In genomic region chr10:97659589-97659988, GRCh38 we compare ENCODE assay signal across 21 cellular contexts. TPM values are rescaled to one million over a fixed set of nuclear protein-coding genes. Genes with fewer than 3 reads are reported as not detected.
DNase-seq lines count a peak whose midpoint lies in the region; ATAC-seq and TF ChIP-seq lines count a peak whose summit lies in the region.
"Had no signal": no experiment of that assay in that cellular context is flagged by ENCODE, and none has a peak within 500 bp of the region (broad histone marks: within the 10 kb centered on the region; RNA-seq: fewer than 3 reads in every experiment).

No MANE protein-coding gene starts in this region.

- DNase-seq in GM03348 (ENCODE audit: low spot score) (peak; percentile 69), LHCN-M2 (ENCODE audit: low read depth) (peak; percentile 36), cardiac fibroblast (ENCODE audit: low read depth in 2 of 2) (peak; percentile 67 to 77), osteocyte (ENCODE audit: extremely low spot score, unreplicated experiment) (no peak), ureter (ENCODE audit: low spot score) (no peak)
- DNase-seq: activated CD4-positive, alpha-beta memory T cell treated with anti-CD3 and anti-CD28 coated beads, Interleukin-2, amount 10 ng/mL, durations not matched to agents 7 days and 5 days; activated T-cell treated with anti-CD3 and anti-CD28 coated beads, Interleukin-2, amount 50 U/mL, for 48 hours; heart left ventricle; mesendoderm; NCI-H1694 treated with DMSO at 0.1 percent for 48 hours; NCI-H524 treated with DMSO at 0.1 percent for 48 hours; PC-3; right lobe of liver; stimulated activated CD4-positive, alpha-beta T cell treated with anti-CD3 and anti-CD28 coated beads, Interleukin-4, amount 100 ng/mL, for 1 hour; stimulated activated CD8-positive, alpha-beta memory T cell treated with anti-CD3 and anti-CD28 coated beads, Interleukin-4, amount 100 ng/mL, for 48 hours had no signal

- H3K27ac Mint-ChIP-seq in osteocyte (ENCODE audit: unreplicated experiment): peak overlapping the region; percentile 6
- H3K27ac Mint-ChIP-seq: activated CD4-positive, alpha-beta memory T cell treated with anti-CD3 and anti-CD28 coated beads, Interleukin-2, amount 10 ng/mL, durations not matched to agents 7 days and 5 days; CD14-positive monocyte had no signal

- H3K4me3 Mint-ChIP-seq in osteocyte (ENCODE audit: unreplicated experiment): no peak overlapping the region
- H3K4me3 Mint-ChIP-seq: activated CD4-positive, alpha-beta memory T cell treated with anti-CD3 and anti-CD28 coated beads, Interleukin-2, amount 10 ng/mL, durations not matched to agents 7 days and 5 days; CD14-positive monocyte had no signal

- ATAC-seq in HG02588 (IDR thresholded peaks at IDR 0.05; ENCODE audit: unreplicated experiment) (no peak), HG02840 (IDR thresholded peaks at IDR 0.05; ENCODE audit: low FRiP score, unreplicated experiment) (no peak)
- ATAC-seq: GM12878, HCT116, heart left ventricle, PC-3, right lobe of liver had no signal

- H3K4me3 ChIP-seq in cardiac fibroblast (replicated peaks in 1 of 2; ENCODE audit: low read depth in 2 of 2, low read length in 2 of 2): no peak overlapping the region
- H3K4me3 ChIP-seq: GM12878, heart left ventricle, right lobe of liver, suprapubic skin had no signal

- H3K4me1 Mint-ChIP-seq in osteocyte (ENCODE audit: unreplicated experiment): no peaks in the 10 kb centered on the region
- H3K4me1 Mint-ChIP-seq: activated CD4-positive, alpha-beta memory T cell treated with anti-CD3 and anti-CD28 coated beads, Interleukin-2, amount 10 ng/mL, durations not matched to agents 7 days and 5 days had no signal

- no peaks in the 10 kb centered on the region for H3K27me3 Mint-ChIP-seq in osteocyte (ENCODE audit: unreplicated experiment)
- H3K27me3 Mint-ChIP-seq: activated CD4-positive, alpha-beta memory T cell treated with anti-CD3 and anti-CD28 coated beads, Interleukin-2, amount 10 ng/mL, durations not matched to agents 7 days and 5 days had no signal

- TF ChIP-seq CTCF in cardiac fibroblast (IDR thresholded peaks at IDR 0.05; ENCODE audit: low read depth, low read length) (no peak), osteocyte (IDR thresholded peaks at IDR 0.05) (no peak)

- H3K9me3 Mint-ChIP-seq in osteocyte (ENCODE audit: unreplicated experiment): no peaks in the 10 kb centered on the region
- H3K9me3 Mint-ChIP-seq: activated CD4-positive, alpha-beta memory T cell treated with anti-CD3 and anti-CD28 coated beads, Interleukin-2, amount 10 ng/mL, durations not matched to agents 7 days and 5 days; CD14-positive monocyte had no signal

- peaks cover 49% of the 10 kb centered on the region for H3K36me3 Mint-ChIP-seq in osteocyte (ENCODE audit: unreplicated experiment)

RNA-seq across cellular contexts. Expression of gene PI4K2A, which starts 19.1 kb away (rescaled TPM):
- 24.3 and 32.5 TPM in 2 replicates for total RNA-seq in LHCN-M2 (2014; rRNA removed)
- 22.0 TPM for polyA plus RNA-seq in LHCN-M2 (2012)
- 22.0 and 22.1 TPM in 2 replicates for total RNA-seq in osteocyte
- total RNA-seq in ureter: 16.7 TPM

RNA-seq across cellular contexts. Expression of gene MORN4, which starts 26.3 kb away (rescaled TPM):
- total RNA-seq in LHCN-M2 (2014; rRNA removed) (3.7 and 4.3 TPM in 2 replicates), osteocyte (13.1 and 13.3 TPM in 2 replicates), ureter (12.9 TPM)
- polyA plus RNA-seq in LHCN-M2 (2012): 16.0 TPM
- polyA plus RNA-seq: CD14-positive monocyte had no signal

RNA-seq across cellular contexts. Expression of gene AVPI1, which starts 27.5 kb away (rescaled TPM):
- total RNA-seq in LHCN-M2 (2014; rRNA removed) (17.1 and 24.4 TPM in 2 replicates), osteocyte (4.5 and 5.7 TPM in 2 replicates), ureter (11.7 TPM)
- 32.8 TPM for polyA plus RNA-seq in LHCN-M2 (2012)

RNA-seq across cellular contexts. Expression of gene MARVELD1, which starts 53.9 kb away (rescaled TPM):
- total RNA-seq in LHCN-M2 (2014; rRNA removed) (54.7 and 56.0 TPM in 2 replicates), osteocyte (107 and 111 TPM in 2 replicates), ureter (40.8 TPM)
- 66.1 TPM for polyA plus RNA-seq in LHCN-M2 (2012)

Comparison
In these comparisons a context has a peak if more than half of its experiments do, and no peak if none do; other contexts are left out.
1. DNase-seq: peak in GM03348 (single experiment), LHCN-M2 (single experiment) and cardiac fibroblast (2 of 2); none in osteocyte (single experiment) and ureter (single experiment).